ENCODE assay signal across 8 cellular contexts in genomic region chr2:206158563-206159345, GRCh38. TPM values are rescaled to one million over a fixed set of nuclear protein-coding genes. Genes with fewer than 3 reads are reported as not detected.
DNase-seq lines count a peak whose midpoint lies in the region; ATAC-seq and TF ChIP-seq lines count a peak whose summit lies in the region.

No MANE protein-coding gene starts in this region.

- H3K36me3 ChIP-seq in neural cell (ENCODE audit: insufficient read depth, low read length) = peaks cover 4% of the 10 kb centered on the region

- in situ Hi-C loops in SK-MEL-5 (cut with HindIII; ENCODE audit: low pct_unique_long_range_greater_than_20kb, low sequenced_read_pairs) = no loop called here

- DNase-seq in A172 (ENCODE audit: low spot score) = peak; percentile 21
- DNase-seq in SK-MEL-5 (ENCODE audit: low read depth, low spot score) = peak; percentile 32
- peak; percentile 23 for DNase-seq in fibroblast of gingiva (ENCODE audit: low read depth)
- DNase-seq in NCI-H1048 (lab: John Stamatoyannopoulos, UW) = no peak
- no peak for DNase-seq in NCI-H2081 treated with DMSO at 0.1 percent for 48 hours (lab: John Stamatoyannopoulos, UW)

- H3F3A ChIP-seq in neural cell (ENCODE audit: insufficient read depth, low read length, poor library complexity, severe bottlenecking) = no peaks in the 10 kb centered on the region

- H3K9me2 ChIP-seq in neural cell (ENCODE audit: insufficient read depth, low read length) = no peaks in the 10 kb centered on the region

- TF ChIP-seq RAD21 in neural cell (conservative IDR thresholded peaks at IDR 0.05) = no peak

- peak overlapping the region; percentile 94 for H3K9ac ChIP-seq in neural cell (ENCODE audit: low read length)

- H3K27ac ChIP-seq in neural cell (ENCODE audit: low read length) = peak overlapping the region; percentile 94

- ATAC-seq in GM18505 (IDR thresholded peaks at IDR 0.05; ENCODE audit: unreplicated experiment) (peak; percentile 13), HG03039 (IDR thresholded peaks at IDR 0.05; ENCODE audit: unreplicated experiment) (peak; percentile 6)

- no peak for TF ChIP-seq EP300 in neural cell (conservative IDR thresholded peaks at IDR 0.05; ENCODE audit: poor library complexity, severe bottlenecking)

- no peaks in the 10 kb centered on the region for H4K20me1 ChIP-seq in neural cell (ENCODE audit: insufficient read depth)

- peak overlapping the region; percentile 98 for H3K4me2 ChIP-seq in neural cell (ENCODE audit: low read length)

- H2AFZ ChIP-seq in neural cell (ENCODE audit: low read depth, low read length) = peak overlapping the region; percentile 88

- no peak for TF ChIP-seq CTCF in neural cell (IDR thresholded peaks at IDR 0.05; ENCODE audit: poor library complexity, severe bottlenecking)

- peaks cover 56% of the 10 kb centered on the region for H3K79me2 ChIP-seq in neural cell (replicated peaks; ENCODE audit: insufficient read depth, low read length)

- H3K4me3 ChIP-seq in neural cell (ENCODE audit: low read length) = peak overlapping the region; percentile 78

- no peaks in the 10 kb centered on the region for H3K27me3 ChIP-seq in neural cell (ENCODE audit: insufficient read depth, low read depth, low read length)

- TF ChIP-seq POLR2A in GM18505 (IDR thresholded peaks at IDR 0.05; ENCODE audit: borderline replicate concordance, extremely low read depth, insufficient read depth, insufficient read length) = no peak

- no peaks in the 10 kb centered on the region for H3K9me3 ChIP-seq in neural cell (ENCODE audit: low read length)

TF ChIP-seq in neural cell, 6 proteins besides CTCF, POLR2A, EP300 and RAD21:
- no peak for TF ChIP-seq TAF1 (IDR thresholded peaks at IDR 0.05; ENCODE audit: low read depth)
- no peak for TF ChIP-seq SMC3 (conservative IDR thresholded peaks at IDR 0.05; ENCODE audit: poor library complexity)
- TF ChIP-seq EZH2 (IDR thresholded peaks at IDR 0.05; ENCODE audit: borderline replicate concordance, insufficient read depth, low read length, poor library complexity, severe bottlenecking) = no peak
- TF ChIP-seq, protein P1, sequence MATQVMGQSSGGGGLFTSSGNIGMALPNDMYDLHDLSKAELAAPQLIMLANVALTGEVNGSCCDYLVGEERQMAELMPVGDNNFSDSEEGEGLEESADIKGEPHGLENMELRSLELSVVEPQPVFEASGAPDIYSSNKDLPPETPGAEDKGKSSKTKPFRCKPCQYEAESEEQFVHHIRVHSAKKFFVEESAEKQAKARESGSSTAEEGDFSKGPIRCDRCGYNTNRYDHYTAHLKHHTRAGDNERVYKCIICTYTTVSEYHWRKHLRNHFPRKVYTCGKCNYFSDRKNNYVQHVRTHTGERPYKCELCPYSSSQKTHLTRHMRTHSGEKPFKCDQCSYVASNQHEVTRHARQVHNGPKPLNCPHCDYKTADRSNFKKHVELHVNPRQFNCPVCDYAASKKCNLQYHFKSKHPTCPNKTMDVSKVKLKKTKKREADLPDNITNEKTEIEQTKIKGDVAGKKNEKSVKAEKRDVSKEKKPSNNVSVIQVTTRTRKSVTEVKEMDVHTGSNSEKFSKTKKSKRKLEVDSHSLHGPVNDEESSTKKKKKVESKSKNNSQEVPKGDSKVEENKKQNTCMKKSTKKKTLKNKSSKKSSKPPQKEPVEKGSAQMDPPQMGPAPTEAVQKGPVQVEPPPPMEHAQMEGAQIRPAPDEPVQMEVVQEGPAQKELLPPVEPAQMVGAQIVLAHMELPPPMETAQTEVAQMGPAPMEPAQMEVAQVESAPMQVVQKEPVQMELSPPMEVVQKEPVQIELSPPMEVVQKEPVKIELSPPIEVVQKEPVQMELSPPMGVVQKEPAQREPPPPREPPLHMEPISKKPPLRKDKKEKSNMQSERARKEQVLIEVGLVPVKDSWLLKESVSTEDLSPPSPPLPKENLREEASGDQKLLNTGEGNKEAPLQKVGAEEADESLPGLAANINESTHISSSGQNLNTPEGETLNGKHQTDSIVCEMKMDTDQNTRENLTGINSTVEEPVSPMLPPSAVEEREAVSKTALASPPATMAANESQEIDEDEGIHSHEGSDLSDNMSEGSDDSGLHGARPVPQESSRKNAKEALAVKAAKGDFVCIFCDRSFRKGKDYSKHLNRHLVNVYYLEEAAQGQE (IDR thresholded peaks at IDR 0.05; ENCODE audit: borderline replicate concordance) = no peak
- TF ChIP-seq POLR2AphosphoS5 (IDR thresholded peaks at IDR 0.05) = no peak
- TF ChIP-seq MXI1 (conservative IDR thresholded peaks at IDR 0.05; ENCODE audit: poor library complexity, severe bottlenecking) = no peak

RNA-seq across cellular contexts. Expression of gene NDUFS1, which starts 0.5 kb away (rescaled TPM):
- total RNA-seq in A172 (2014; rRNA removed; shearing (Covaris generic)) = 211 and 212 TPM in 2 replicates
- total RNA-seq in SK-MEL-5 (2014; rRNA removed; shearing (Covaris generic)) = 170 and 175 TPM in 2 replicates
- polyA plus RNA-seq in SK-MEL-5 (2015; cell fraction: cytosol; rRNA removed) = 134 and 165 TPM in 2 replicates
- polyA plus RNA-seq in SK-MEL-5 (2015; cell fraction: nucleus; rRNA removed) = 59.8 and 84.7 TPM in 2 replicates
- 113 and 124 TPM in 2 replicates for polyA plus RNA-seq in neural cell
- 105 and 168 TPM in 2 replicates for polyA minus RNA-seq in neural cell

RNA-seq across cellular contexts. Expression of gene EEF1B2, which starts 0.9 kb away (rescaled TPM):
- 616 and 655 TPM in 2 replicates for total RNA-seq in A172 (2014; rRNA removed; shearing (Covaris generic))
- total RNA-seq in SK-MEL-5 (2014; rRNA removed; shearing (Covaris generic)) = 547 and 618 TPM in 2 replicates
- polyA plus RNA-seq in SK-MEL-5 (2015; cell fraction: cytosol; rRNA removed) = 442 and 483 TPM in 2 replicates
- polyA plus RNA-seq in SK-MEL-5 (2015; cell fraction: nucleus; rRNA removed) = 261 and 284 TPM in 2 replicates
- polyA plus RNA-seq in neural cell = 454 and 551 TPM in 2 replicates
- polyA minus RNA-seq in neural cell = 175 and 194 TPM in 2 replicates

Comparison
In these comparisons a context has a peak if more than half of its experiments do, and no peak if none do; other contexts are left out.
1. DNase-seq: peak in A172 (single experiment), SK-MEL-5 (single experiment) and fibroblast of gingiva (single experiment); none in NCI-H1048 (single experiment) and NCI-H2081 treated with DMSO at 0.1 percent for 48 hours (single experiment).